Comparison of ENCODE assay signal across 22 cellular contexts in the genomic region with DNA sequence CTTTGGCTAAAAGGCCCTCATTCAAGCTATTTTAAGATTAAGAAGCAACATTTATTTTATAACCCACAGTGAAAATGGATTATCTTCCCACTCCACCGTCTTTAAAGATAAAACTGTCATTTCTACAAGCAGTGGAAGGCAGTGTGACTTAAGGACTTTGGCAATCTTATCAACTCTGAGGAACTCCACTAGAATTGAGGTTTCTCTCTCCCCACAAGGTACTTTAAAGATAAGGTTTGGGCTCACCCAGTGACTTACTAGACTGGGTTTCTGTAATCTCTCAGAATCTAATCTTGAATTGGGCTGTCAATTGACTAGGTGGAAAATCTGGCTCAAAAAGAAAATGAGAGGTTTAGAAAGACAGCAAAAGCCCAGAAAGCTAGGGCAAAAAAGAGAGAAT.
"Had no signal": no experiment of that assay in that cellular context is flagged by ENCODE, and none has a peak within 500 bp of the region (broad histone marks: within the 10 kb centered on the region; RNA-seq: fewer than 3 reads in every experiment).

No MANE protein-coding gene starts in this region.

- DNase-seq: cortex of kidney; dorsolateral prefrontal cortex; effector CD8-positive, alpha-beta T cell; glutamatergic neuron; immature natural killer cell; left lung; lower lobe of right lung; mucosa of descending colon; natural killer cell; posterior cingulate gyrus; sigmoid colon; small intestine; stimulated activated CD4-positive, alpha-beta T cell treated with anti-CD3 and anti-CD28 coated beads, Interleukin-12 subunit alpha, Interleukin-12 subunit beta, amount 100 ng/mL, for 4 hours; stimulated activated naive CD4-positive, alpha-beta T cell; stomach; substantia nigra; trophoblast cell had no signal

- H3K36me3 Mint-ChIP-seq: immature natural killer cell had no signal

- FAIRE-seq: endometrium, keratinocyte, small intestine had no signal

- H3K36me3 ChIP-seq: gastroesophageal sphincter, left lung, lower lobe of right lung, sigmoid colon, stomach had no signal

- H3K27ac Mint-ChIP-seq: immature natural killer cell, natural killer cell had no signal

- H3K4me3 ChIP-seq: dorsolateral prefrontal cortex, gastroesophageal sphincter, left lung, lower lobe of right lung, mucosa of descending colon, sigmoid colon, stomach had no signal

- H3K9me3 ChIP-seq: sigmoid colon had no signal

- H3K27me3 ChIP-seq: dorsolateral prefrontal cortex, gastroesophageal sphincter, left lung, sigmoid colon, stomach had no signal

- H3K4me1 ChIP-seq: left lung, lower lobe of right lung, sigmoid colon, stomach had no signal

- H3K4me1 Mint-ChIP-seq: immature natural killer cell, natural killer cell, neural crest cell had no signal

- ATAC-seq: esophagus mucosa, gastroesophageal sphincter, left lung, lower lobe of right lung, mucosa of descending colon, natural killer cell had no signal

- H3K27ac ChIP-seq: dorsolateral prefrontal cortex, gastroesophageal sphincter, left lung, lower lobe of right lung, sigmoid colon, stomach had no signal

- H3K4me3 Mint-ChIP-seq: immature natural killer cell, natural killer cell, neural crest cell had no signal
